Comparison of ENCODE assay signal across 18 cellular contexts in the genomic region with DNA sequence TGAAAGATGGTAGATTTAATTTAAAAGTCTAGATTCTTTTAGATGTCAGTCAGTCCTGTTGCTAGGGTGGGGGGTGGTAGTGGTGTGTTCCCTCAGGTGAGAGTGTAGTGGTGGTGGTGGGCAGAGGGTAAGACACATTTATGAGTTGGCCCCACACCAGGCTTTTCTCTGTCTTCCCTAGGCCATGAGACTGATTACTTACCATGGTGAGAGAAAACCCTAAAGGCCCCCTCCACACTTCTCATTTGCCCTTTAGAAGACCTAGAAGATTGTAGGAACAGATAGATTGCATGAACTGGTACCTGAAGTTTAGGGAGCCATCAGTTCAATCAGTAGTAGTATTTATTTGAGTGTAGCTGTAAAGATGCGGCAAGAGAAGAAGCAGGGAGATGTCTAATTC.
"Had no signal": no experiment of that assay in that cellular context is flagged by ENCODE, and none has a peak within 500 bp of the region (broad histone marks: within the 10 kb centered on the region; RNA-seq: fewer than 3 reads in every experiment).

No MANE protein-coding gene starts in this region.

- H3K9me3 Mint-ChIP-seq: effector memory CD8-positive, alpha-beta T cell had no signal

- H3K9me3 ChIP-seq: body of pancreas, lower lobe of right lung, prostate gland, thoracic aorta, upper lobe of left lung had no signal

- H3K27ac ChIP-seq: lower lobe of right lung, prostate gland, skin epidermis, upper lobe of left lung had no signal

- H3K4me3 Mint-ChIP-seq: activated CD4-positive, alpha-beta T cell treated with anti-CD3 and anti-CD28 coated beads for 36 hours; activated naive CD8-positive, alpha-beta T cell; activated T-helper 1 cell treated with anti-CD3 and anti-CD28 coated beads, Interleukin-12 subunit alpha, Interleukin-12 subunit beta, Interleukin-2, Interleukin-4 antibody, amounts not matched to agents 30 ng/mL and 10 ng/mL and 1 ng/mL, durations not matched to agents 14 hours and 24 hours and 36 hours; effector memory CD8-positive, alpha-beta T cell; T-helper 17 cell; WTC11 had no signal

- H3K36me3 ChIP-seq: lower lobe of right lung, prostate gland, thoracic aorta, upper lobe of left lung had no signal

- ATAC-seq: activated CD4-positive, alpha-beta T cell treated with anti-CD3 and anti-CD28 coated beads for 36 hours; effector memory CD8-positive, alpha-beta T cell; left cardiac atrium; lower lobe of right lung; right cardiac atrium; T-helper 17 cell; WTC11 had no signal

- H3K27me3 ChIP-seq: body of pancreas, upper lobe of left lung had no signal

- H3K4me3 ChIP-seq: body of pancreas, lower lobe of right lung, prostate gland, skin epidermis, thoracic aorta, upper lobe of left lung had no signal

- H3K4me1 ChIP-seq: prostate gland had no signal

- H3K27ac Mint-ChIP-seq: activated CD4-positive, alpha-beta T cell treated with anti-CD3 and anti-CD28 coated beads for 36 hours; activated naive CD8-positive, alpha-beta T cell; activated T-helper 1 cell treated with anti-CD3 and anti-CD28 coated beads, Interleukin-12 subunit alpha, Interleukin-12 subunit beta, Interleukin-2, Interleukin-4 antibody, amounts not matched to agents 30 ng/mL and 10 ng/mL and 1 ng/mL, durations not matched to agents 14 hours and 24 hours and 36 hours; T-helper 17 cell; WTC11 had no signal

- H3K27me3 Mint-ChIP-seq: activated CD4-positive, alpha-beta T cell treated with anti-CD3 and anti-CD28 coated beads for 36 hours; activated naive CD8-positive, alpha-beta T cell; effector memory CD8-positive, alpha-beta T cell; T-helper 17 cell had no signal

- DNase-seq: activated CD4-positive, alpha-beta T cell treated with anti-CD3 and anti-CD28 coated beads for 36 hours; activated CD4-positive, alpha-beta T cell treated with anti-CD3 and anti-CD28 coated beads, Interleukin-2, amount 50 U/mL, for 48 hours; body of pancreas; effector memory CD8-positive, alpha-beta T cell; foreskin fibroblast; left cardiac atrium; lower lobe of right lung; right cardiac atrium; stimulated activated CD4-positive, alpha-beta T cell treated with anti-CD3 and anti-CD28 coated beads, Interleukin-15, amount 100 ng/mL, for 24 hours; stimulated activated CD4-positive, alpha-beta T cell treated with anti-CD3 and anti-CD28 coated beads, Interleukin-4, amount 100 ng/mL, for 1 hour; T-helper 17 cell; upper lobe of left lung had no signal
